ENCODE assay signal across 8 cellular contexts in the genomic region with DNA sequence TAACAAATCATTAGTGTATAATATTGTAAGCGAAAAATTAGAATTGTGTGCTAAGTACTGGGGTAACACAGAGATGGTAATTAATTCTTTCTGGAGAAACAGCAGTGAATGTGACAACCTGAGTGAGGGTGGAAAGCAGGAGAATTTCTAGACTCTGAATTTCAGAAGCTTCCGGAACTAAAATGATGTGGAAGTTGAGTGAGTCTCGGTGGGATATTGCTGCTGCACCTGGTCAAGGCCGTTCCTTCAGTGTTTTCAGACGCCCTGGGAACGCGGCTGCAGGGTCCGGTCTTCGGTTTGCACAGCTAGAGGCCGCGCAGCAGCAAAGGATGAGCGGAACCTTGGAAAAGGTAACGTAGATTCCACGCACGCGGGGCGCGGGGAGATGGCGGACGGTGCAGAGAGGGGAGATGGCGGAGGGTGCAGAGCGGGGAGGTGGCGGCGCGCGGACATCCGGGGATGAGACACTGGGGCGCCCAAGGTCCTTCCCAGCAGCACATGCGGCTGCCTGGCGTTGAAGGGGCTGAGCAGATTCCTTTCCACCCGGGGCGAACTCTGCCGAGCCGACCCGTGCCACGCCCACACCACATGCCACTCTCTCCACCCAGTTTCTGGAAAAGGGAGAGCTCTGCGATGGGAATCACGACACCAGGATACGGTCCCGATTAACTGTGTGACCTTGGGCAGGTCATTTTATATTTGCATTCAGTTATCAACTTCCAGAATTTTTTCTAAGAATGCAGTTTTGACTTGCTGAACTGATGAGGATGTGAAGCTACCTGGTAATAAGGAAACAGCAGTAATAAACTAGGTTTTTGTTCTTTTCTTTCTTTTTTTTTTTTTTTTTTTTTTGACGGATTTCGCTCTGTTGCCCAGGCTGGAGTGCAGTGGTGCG. TPM values are rescaled to one million over a fixed set of nuclear protein-coding genes. Genes with fewer than 3 reads are reported as not detected.
DNase-seq lines count a peak whose midpoint lies in the region; TF ChIP-seq lines count a peak whose summit lies in the region.

A gene (plus strand): TSS at position 232 of the 895 bp plus-strand sequence. CDS start 98 bp downstream, at position 330.

- TF ChIP-seq CTCF in Loucy (conservative IDR thresholded peaks at IDR 0.05; ENCODE audit: low read length) = no peak
- no peak for TF ChIP-seq CTCF in fibroblast of villous mesenchyme (IDR thresholded peaks at IDR 0.05; ENCODE audit: insufficient read depth, low read depth, low read length)
- peak; percentile 41 for TF ChIP-seq CTCF in neural cell (IDR thresholded peaks at IDR 0.05; ENCODE audit: poor library complexity, severe bottlenecking)
- peak in 1 of 7 experiments; percentile 46 for TF ChIP-seq CTCF in stomach (IDR thresholded peaks at IDR 0.05)

- no peaks in the 10 kb centered on the region for H3K27me3 ChIP-seq in Loucy (ENCODE audit: insufficient read depth, low read length, poor library complexity, severe bottlenecking)
- H3K27me3 ChIP-seq in neural cell (ENCODE audit: insufficient read depth, low read depth, low read length) = no peaks in the 10 kb centered on the region
- H3K27me3 ChIP-seq in stomach = no peaks in the 10 kb centered on the region

- H3K4me1 ChIP-seq in Loucy (ENCODE audit: insufficient read depth, low read length, poor library complexity, severe bottlenecking) (peaks cover 33% of the 10 kb centered on the region), stomach (peaks cover 5 to 31% (median 22%) of the 10 kb centered on the region in 4 donors)

- H3F3A ChIP-seq in Loucy (ENCODE audit: low read depth) = no peaks in the 10 kb centered on the region
- H3F3A ChIP-seq in neural cell (ENCODE audit: insufficient read depth, low read length, poor library complexity, severe bottlenecking) = no peaks in the 10 kb centered on the region

- peak; percentile 85 for TF ChIP-seq EP300 in neural cell (conservative IDR thresholded peaks at IDR 0.05; ENCODE audit: poor library complexity, severe bottlenecking)
- TF ChIP-seq EP300 in stomach (IDR thresholded peaks at IDR 0.05) = no peak

- H3K36me3 ChIP-seq in Loucy (ENCODE audit: insufficient read depth, low read length) (no peaks in the 10 kb centered on the region), neural cell (ENCODE audit: insufficient read depth, low read length) (no peaks in the 10 kb centered on the region), stomach (no peaks in the 10 kb centered on the region)

- H3K79me2 ChIP-seq in Loucy (ENCODE audit: insufficient read depth, low read length) = peaks cover 33% of the 10 kb centered on the region
- peaks cover 7% of the 10 kb centered on the region for H3K79me2 ChIP-seq in neural cell (replicated peaks; ENCODE audit: insufficient read depth, low read length)

- TF ChIP-seq POLR2A in Raji (IDR thresholded peaks at IDR 0.05; ENCODE audit: insufficient read depth, low read depth, low read length) = peak; percentile 93
- TF ChIP-seq POLR2A in stomach (IDR thresholded peaks at IDR 0.05) = no peak

- H2AFZ ChIP-seq in Loucy (ENCODE audit: low read length) (peak within 1 kb of the TSS; percentile 99), neural cell (ENCODE audit: low read depth, low read length) (peak within 1 kb of the TSS; percentile 97)

- 2 to 4% (median 3%) methylated on average over 38 to 43 of the region's 43 CpGs for WGBS in stomach, 5 donors

- DNase-seq in Daoy (ENCODE audit: low read depth) = peak; percentile 97
- peak; percentile 92 for DNase-seq in H4 (ENCODE audit: low spot score)
- peak; percentile 82 for DNase-seq in activated effector memory CD4-positive, alpha-beta T cell treated with Interleukin-2 at 50 U/mL for 16 hours
- DNase-seq in fibroblast of villous mesenchyme (ENCODE audit: low read depth) = peak; percentile 92
- peak; percentile 89 for DNase-seq in stomach

- peak within 1 kb of the TSS; percentile 96 for H3K4me2 ChIP-seq in Loucy (ENCODE audit: low read depth, low read length, poor library complexity, severe bottlenecking)
- H3K4me2 ChIP-seq in neural cell (ENCODE audit: low read length) = peak within 1 kb of the TSS; percentile 97

- H4K20me1 ChIP-seq in Loucy (ENCODE audit: insufficient read depth, low read length, poor library complexity, severe bottlenecking) (no peaks in the 10 kb centered on the region), neural cell (ENCODE audit: insufficient read depth) (no peaks in the 10 kb centered on the region)

- TF ChIP-seq RAD21 in neural cell (conservative IDR thresholded peaks at IDR 0.05) = peak; percentile 58

- H3K4me3 ChIP-seq in Loucy (ENCODE audit: low read length, poor library complexity, severe bottlenecking) = peak within 1 kb of the TSS; percentile 91
- peak within 1 kb of the TSS; percentile 85 for H3K4me3 ChIP-seq in fibroblast of villous mesenchyme (ENCODE audit: low read depth, low read length)
- peak within 1 kb of the TSS; percentile 67 for H3K4me3 ChIP-seq in neural cell (ENCODE audit: low read length)
- H3K4me3 ChIP-seq in stomach = peak within 1 kb of the TSS; percentile 75 to 82 (median 80)

- H3K9me3 ChIP-seq in Loucy (ENCODE audit: insufficient read depth, low read depth, low read length) (no peaks in the 10 kb centered on the region), neural cell (ENCODE audit: low read length) (no peaks in the 10 kb centered on the region), stomach (no peaks in the 10 kb centered on the region)

- H3K9me2 ChIP-seq in Loucy (replicated peaks; ENCODE audit: low read depth, low read length) (no peaks in the 10 kb centered on the region), neural cell (ENCODE audit: insufficient read depth, low read length) (no peaks in the 10 kb centered on the region)

- intact Hi-C loops in stomach (cut with DNase I; ENCODE audit: low total_unique reads) = no loop called here

- H3K27ac ChIP-seq in neural cell (ENCODE audit: low read length) (peak within 1 kb of the TSS; percentile 97), stomach (peak within 1 kb of the TSS; percentile 86 to 96 (median 94))

- H3K9ac ChIP-seq in Loucy (ENCODE audit: low read depth, low read length, poor library complexity, severe bottlenecking) (peak within 1 kb of the TSS; percentile 91), neural cell (ENCODE audit: low read length) (peak within 1 kb of the TSS; percentile 90)

TF ChIP-seq in neural cell, 6 proteins besides CTCF, POLR2A, EP300 and RAD21:
- TF ChIP-seq POLR2AphosphoS5 (IDR thresholded peaks at IDR 0.05) = peak; percentile 95
- TF ChIP-seq SMC3 (conservative IDR thresholded peaks at IDR 0.05; ENCODE audit: poor library complexity) = peak; percentile 68
- peak; percentile 92 for TF ChIP-seq MXI1 (conservative IDR thresholded peaks at IDR 0.05; ENCODE audit: poor library complexity, severe bottlenecking)
- TF ChIP-seq EZH2 (IDR thresholded peaks at IDR 0.05; ENCODE audit: borderline replicate concordance, insufficient read depth, low read length, poor library complexity, severe bottlenecking) = no peak
- TF ChIP-seq, protein P1, sequence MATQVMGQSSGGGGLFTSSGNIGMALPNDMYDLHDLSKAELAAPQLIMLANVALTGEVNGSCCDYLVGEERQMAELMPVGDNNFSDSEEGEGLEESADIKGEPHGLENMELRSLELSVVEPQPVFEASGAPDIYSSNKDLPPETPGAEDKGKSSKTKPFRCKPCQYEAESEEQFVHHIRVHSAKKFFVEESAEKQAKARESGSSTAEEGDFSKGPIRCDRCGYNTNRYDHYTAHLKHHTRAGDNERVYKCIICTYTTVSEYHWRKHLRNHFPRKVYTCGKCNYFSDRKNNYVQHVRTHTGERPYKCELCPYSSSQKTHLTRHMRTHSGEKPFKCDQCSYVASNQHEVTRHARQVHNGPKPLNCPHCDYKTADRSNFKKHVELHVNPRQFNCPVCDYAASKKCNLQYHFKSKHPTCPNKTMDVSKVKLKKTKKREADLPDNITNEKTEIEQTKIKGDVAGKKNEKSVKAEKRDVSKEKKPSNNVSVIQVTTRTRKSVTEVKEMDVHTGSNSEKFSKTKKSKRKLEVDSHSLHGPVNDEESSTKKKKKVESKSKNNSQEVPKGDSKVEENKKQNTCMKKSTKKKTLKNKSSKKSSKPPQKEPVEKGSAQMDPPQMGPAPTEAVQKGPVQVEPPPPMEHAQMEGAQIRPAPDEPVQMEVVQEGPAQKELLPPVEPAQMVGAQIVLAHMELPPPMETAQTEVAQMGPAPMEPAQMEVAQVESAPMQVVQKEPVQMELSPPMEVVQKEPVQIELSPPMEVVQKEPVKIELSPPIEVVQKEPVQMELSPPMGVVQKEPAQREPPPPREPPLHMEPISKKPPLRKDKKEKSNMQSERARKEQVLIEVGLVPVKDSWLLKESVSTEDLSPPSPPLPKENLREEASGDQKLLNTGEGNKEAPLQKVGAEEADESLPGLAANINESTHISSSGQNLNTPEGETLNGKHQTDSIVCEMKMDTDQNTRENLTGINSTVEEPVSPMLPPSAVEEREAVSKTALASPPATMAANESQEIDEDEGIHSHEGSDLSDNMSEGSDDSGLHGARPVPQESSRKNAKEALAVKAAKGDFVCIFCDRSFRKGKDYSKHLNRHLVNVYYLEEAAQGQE (IDR thresholded peaks at IDR 0.05; ENCODE audit: borderline replicate concordance) = peak; percentile 97
- peak; percentile 98 for TF ChIP-seq TAF1 (IDR thresholded peaks at IDR 0.05; ENCODE audit: low read depth)

RNA-seq across cellular contexts. Expression of the gene that starts here (rescaled TPM):
- 31.0 and 43.2 TPM in 2 replicates for total RNA-seq in Daoy (2014; rRNA removed; shearing (Covaris generic))
- 46.7 and 167 TPM in 2 replicates for total RNA-seq in H4 (2014; rRNA removed; shearing (Covaris generic))
- total RNA-seq in fibroblast of villous mesenchyme = 22.5 and 30.3 TPM in 2 replicates
- polyA plus RNA-seq in neural cell = 98.3 and 99.9 TPM in 2 replicates
- polyA minus RNA-seq in neural cell = 34.6 and 47.8 TPM in 2 replicates
- 100 to 1,000 TPM in 1 of 5 donors, 10 to 100 TPM in 2, 1 to 10 TPM in 2; 1.2 to 118 (median 19.7) TPM for total RNA-seq in stomach
- 10 to 100 TPM; 36.1 to 50.5 (median 38.6) TPM for polyA plus RNA-seq in stomach

Comparison
In these comparisons a context has a peak if more than half of its experiments do, and no peak if none do; other contexts are left out.
1. Peak in every context shown above with its lines: DNase-seq, H3K4me3 ChIP-seq and H3K27ac ChIP-seq.